In the genomic region with DNA sequence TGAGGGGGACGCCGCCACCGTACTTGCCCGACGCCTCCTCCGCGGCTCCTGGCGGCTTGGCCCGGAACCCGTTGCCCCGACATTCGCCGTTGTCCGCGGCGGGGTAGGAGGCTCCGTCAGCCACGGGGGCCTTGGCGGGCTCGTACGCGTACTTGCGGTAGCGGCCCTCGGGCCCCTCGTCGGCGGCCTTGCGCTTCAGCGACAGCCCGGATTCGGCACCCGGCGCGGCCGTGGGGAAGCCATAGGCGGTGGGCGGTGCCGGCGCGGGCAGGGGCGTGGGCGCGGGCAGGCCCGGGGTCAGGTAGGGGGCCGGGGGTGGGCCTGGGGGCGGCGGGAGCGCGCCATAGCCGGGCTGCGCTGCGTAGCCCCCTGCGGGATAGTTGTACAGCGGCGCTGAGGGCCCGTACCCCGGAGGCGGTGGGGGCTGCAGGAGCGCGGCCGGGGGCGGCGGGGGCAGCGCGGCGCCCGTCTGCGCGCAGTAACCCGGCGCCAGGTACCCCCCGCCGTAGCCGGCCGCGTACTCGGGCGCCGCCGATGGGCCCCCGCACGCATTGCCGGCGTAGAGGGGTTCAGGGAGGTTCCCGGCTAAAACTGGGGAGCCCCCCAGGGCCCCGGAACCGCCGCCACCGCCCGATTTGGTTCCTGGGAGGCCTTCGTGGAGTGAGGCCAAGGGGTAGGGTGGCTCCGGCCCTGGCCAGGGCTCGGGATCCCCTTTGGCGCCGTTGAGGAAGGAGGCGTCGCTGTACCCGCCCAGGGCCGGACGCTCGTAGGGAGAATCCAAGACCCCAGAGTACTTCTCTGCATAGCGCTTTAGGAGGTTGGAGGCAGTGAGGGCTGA, we compare ENCODE assay signal across 8 cellular contexts. TPM values are rescaled to one million over a fixed set of nuclear protein-coding genes. Genes with fewer than 3 reads are reported as not detected.
DNase-seq lines count a peak whose midpoint lies in the region; ATAC-seq and TF ChIP-seq lines count a peak whose summit lies in the region.

No MANE protein-coding gene starts in this region.

- CTCF ChIA-PET in activated B cell treated with CpG ODN at 0.5 μM for 24 hours (lab: Charles Lee), result interaction anchor here (1.0 to 1.3 kb wide), 2 partner anchors 11 to 153 kb away, joined by 3 to 5 read pairs; no protein-coding TSS in a partner anchor

- POLR2A ChIA-PET in activated B cell treated with CpG ODN at 0.5 μM for 24 hours (lab: Charles Lee), result interaction anchor here (0.5 to 1.3 kb wide), 4 partner anchors 11 to 739 kb away, joined by 3 to 4 read pairs (median 4); partner anchors contain the start of genes POU6F1 and TAMALIN

- H3K4me3 ChIP-seq in fibroblast of the aortic adventitia (ENCODE audit: low read depth, low read length), result peak overlapping the region; percentile 28
- H3K4me3 ChIP-seq in skeletal muscle satellite cell (ENCODE audit: low read length), result peak overlapping the region; percentile 77

- H3K4me2 ChIP-seq in skeletal muscle satellite cell (ENCODE audit: low read length), result peak overlapping the region; percentile 86

- no peaks in the 10 kb centered on the region for H3K9me3 ChIP-seq in skeletal muscle satellite cell (replicated peaks; ENCODE audit: low read length)

- peaks cover 6% of the 10 kb centered on the region for H3K4me1 Mint-ChIP-seq in activated B cell treated with CpG ODN at 0.5 μM for 24 hours

- TF ChIP-seq CTCF in activated B cell treated with CpG ODN at 0.5 μM for 24 hours (IDR thresholded peaks at IDR 0.05) (no peak), fibroblast of the aortic adventitia (IDR thresholded peaks at IDR 0.05; ENCODE audit: insufficient read depth, low read length) (no peak)

- no peak overlapping the region for H3K27ac Mint-ChIP-seq in activated B cell treated with CpG ODN at 0.5 μM for 24 hours

- ATAC-seq in activated B cell treated with CpG ODN at 0.5 μM for 24 hours (ENCODE audit: low read depth) (peak; percentile 18), GM19035 (IDR thresholded peaks at IDR 0.05; ENCODE audit: unreplicated experiment) (no peak)

- H3K9me3 Mint-ChIP-seq in activated B cell treated with CpG ODN at 0.5 μM for 24 hours, result no peaks in the 10 kb centered on the region

- H3K27me3 Mint-ChIP-seq in activated B cell treated with CpG ODN at 0.5 μM for 24 hours, result peaks cover 25% of the 10 kb centered on the region

- DNase-seq in GM03348 (ENCODE audit: low spot score) (peak; percentile 40), activated B cell treated with CpG ODN at 0.5 μM for 24 hours (no peak), fibroblast of the aortic adventitia (ENCODE audit: low read depth) (no peak), D341Med (ENCODE audit: low spot score) (no peak), NK-92 (lab: John Stamatoyannopoulos, UW; ENCODE audit: unreplicated experiment) (no peak), HuH-7 (ENCODE audit: low spot score) (no peak)

- no peaks in the 10 kb centered on the region for H3K36me3 Mint-ChIP-seq in activated B cell treated with CpG ODN at 0.5 μM for 24 hours (ENCODE audit: low read depth)

- H3K27me3 ChIP-seq in skeletal muscle satellite cell (ENCODE audit: control insufficient read depth, insufficient read depth, low read length), result no peaks in the 10 kb centered on the region

- H3K4me1 ChIP-seq in skeletal muscle satellite cell (ENCODE audit: control insufficient read depth, insufficient read depth, low read length), result peaks cover 39% of the 10 kb centered on the region

- H3K36me3 ChIP-seq in skeletal muscle satellite cell (ENCODE audit: insufficient read depth, low read length), result no peaks in the 10 kb centered on the region

- H3K4me3 Mint-ChIP-seq in activated B cell treated with CpG ODN at 0.5 μM for 24 hours, result peak overlapping the region; percentile 44

- intact Hi-C loops in activated B cell treated with CpG ODN at 0.5 μM for 24 hours (cut with micrococcal nuclease), result loop anchor here (2.0 to 10.0 kb wide), 3 partner anchors 159 to 296 kb away; partner anchors contain the start of gene SCN8A

- peak overlapping the region; percentile 87 for H3K9ac ChIP-seq in skeletal muscle satellite cell (ENCODE audit: low read depth, low read length)

RNA-seq across cellular contexts. Expression of gene FIGNL2, which starts 26.9 kb away (rescaled TPM):
- 0.39 and 0.69 TPM in 2 replicates for total RNA-seq in activated B cell treated with CpG ODN at 0.5 μM for 24 hours
- 0.18 TPM in 1 of 2 replicates, not detected in the other for total RNA-seq in fibroblast of the aortic adventitia (ENCODE audit: low replicate concordance)
- not detected in 2 replicates for total RNA-seq in skeletal muscle satellite cell (2012; rRNA removed)
